In the genomic region with DNA sequence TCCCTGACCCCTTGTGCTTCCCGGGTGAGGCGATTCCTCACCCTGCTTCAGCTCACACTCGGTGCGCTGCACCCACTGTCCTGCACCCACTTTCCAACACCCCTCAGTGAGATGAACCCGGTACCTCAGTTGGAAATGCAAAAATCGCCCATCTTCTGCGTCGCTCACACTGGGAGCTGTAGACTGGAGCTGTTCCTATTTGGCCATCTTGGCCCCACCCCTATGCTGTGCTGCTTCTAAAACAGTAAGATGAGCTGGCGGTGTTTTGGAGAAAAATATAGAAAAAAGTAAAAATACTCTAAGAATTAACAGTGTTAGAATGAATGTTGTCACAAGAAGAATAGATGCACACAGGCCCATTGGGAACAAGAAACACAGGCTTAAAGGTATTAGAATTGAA, we compare ENCODE assay signal across 33 cellular contexts.
"Had no signal": no experiment of that assay in that cellular context is flagged by ENCODE, and none has a peak within 500 bp of the region (broad histone marks: within the 10 kb centered on the region; RNA-seq: fewer than 3 reads in every experiment).

No MANE protein-coding gene starts in this region.

- H3K9me3 ChIP-seq: breast epithelium had no signal

- H3K27me3 ChIP-seq: breast epithelium, cardiac muscle cell, dorsolateral prefrontal cortex had no signal

- H3K4me3 ChIP-seq: breast epithelium, cardiac muscle cell, coronary artery, dorsolateral prefrontal cortex had no signal

- H3K27ac Mint-ChIP-seq: activated B cell treated with CpG ODN at 0.5 μM for 24 hours; activated CD4-positive, alpha-beta memory T cell treated with anti-CD3 and anti-CD28 coated beads for 36 hours; activated CD4-positive, alpha-beta T cell treated with anti-CD3 and anti-CD28 coated beads for 36 hours; activated CD4-positive, alpha-beta T cell treated with anti-CD3 and anti-CD28 coated beads, Interleukin-2, amount 10 ng/mL, durations not matched to agents 24 days and 14 days; activated CD8-positive, alpha-beta memory T cell treated with anti-CD3 and anti-CD28 coated beads, Interleukin-2, amount 10 ng/mL, durations not matched to agents 7 days and 5 days; activated CD8-positive, alpha-beta T cell treated with anti-CD3 and anti-CD28 coated beads, Interleukin-2, amount 10 ng/mL, durations not matched to agents 7 days and 5 days; activated naive CD8-positive, alpha-beta T cell; activated T-cell treated with anti-CD3 and anti-CD28 coated beads, Interleukin-2, amount 50 U/mL, for 24 hours; activated T-cell treated with anti-CD3 and anti-CD28 coated beads, Interleukin-2, amount 50 U/mL, for 72 hours; brain; dendritic cell treated with granulocyte-macrophage colony-stimulating factor and Interleukin-4, amounts not matched to agents 40 ng/mL and 50 ng/mL, for 4 days; endodermal cell; T-helper 17 cell; T-helper 2 cell treated with Interferon-gamma antibody and Interleukin-4, amounts not matched to agents 5 μg/mL and 100 μg/mL, for 36 hours had no signal

- H3K4me3 Mint-ChIP-seq: activated B cell treated with CpG ODN at 0.5 μM for 24 hours; activated CD4-positive, alpha-beta memory T cell treated with anti-CD3 and anti-CD28 coated beads for 36 hours; activated CD4-positive, alpha-beta T cell treated with anti-CD3 and anti-CD28 coated beads for 36 hours; activated CD4-positive, alpha-beta T cell treated with anti-CD3 and anti-CD28 coated beads, Interleukin-2, amount 10 ng/mL, durations not matched to agents 24 days and 14 days; activated CD8-positive, alpha-beta memory T cell treated with anti-CD3 and anti-CD28 coated beads, Interleukin-2, amount 10 ng/mL, durations not matched to agents 7 days and 5 days; activated CD8-positive, alpha-beta T cell treated with anti-CD3 and anti-CD28 coated beads, Interleukin-2, amount 10 ng/mL, durations not matched to agents 7 days and 5 days; activated naive CD8-positive, alpha-beta T cell; activated T-cell treated with anti-CD3 and anti-CD28 coated beads, Interleukin-2, amount 50 U/mL, for 24 hours; activated T-cell treated with anti-CD3 and anti-CD28 coated beads, Interleukin-2, amount 50 U/mL, for 72 hours; brain; dendritic cell treated with granulocyte-macrophage colony-stimulating factor and Interleukin-4, amounts not matched to agents 40 ng/mL and 50 ng/mL, for 4 days; endodermal cell; T-helper 17 cell; T-helper 2 cell treated with Interferon-gamma antibody and Interleukin-4, amounts not matched to agents 5 μg/mL and 100 μg/mL, for 36 hours had no signal

- H3K4me1 Mint-ChIP-seq: activated B cell treated with CpG ODN at 0.5 μM for 24 hours; activated CD4-positive, alpha-beta T cell treated with anti-CD3 and anti-CD28 coated beads for 36 hours; activated CD4-positive, alpha-beta T cell treated with anti-CD3 and anti-CD28 coated beads, Interleukin-2, amount 10 ng/mL, durations not matched to agents 24 days and 14 days; activated CD8-positive, alpha-beta memory T cell treated with anti-CD3 and anti-CD28 coated beads, Interleukin-2, amount 10 ng/mL, durations not matched to agents 7 days and 5 days; brain; endodermal cell; T-helper 17 cell had no signal

- H3K4me1 ChIP-seq: breast epithelium had no signal

- ATAC-seq: activated CD4-positive, alpha-beta T cell treated with anti-CD3 and anti-CD28 coated beads for 36 hours; activated CD4-positive, CD25-positive, alpha-beta regulatory T cell treated with anti-CD3 and anti-CD28 coated beads, Interleukin-2, amount 50 U/mL, for 24 hours; activated CD8-positive, alpha-beta memory T cell treated with anti-CD3 and anti-CD28 coated beads, Interleukin-2, amount 10 ng/mL, durations not matched to agents 7 days and 5 days; activated CD8-positive, alpha-beta T cell treated with anti-CD3 and anti-CD28 coated beads, Interleukin-2, amount 10 ng/mL, durations not matched to agents 7 days and 5 days; activated T-cell treated with anti-CD3 and anti-CD28 coated beads, Interleukin-2, amount 50 U/mL, for 72 hours; esophagus mucosa; T-helper 17 cell had no signal

- H3K27ac ChIP-seq: breast epithelium, cardiac muscle cell, coronary artery, dorsolateral prefrontal cortex, WERI-Rb-1 had no signal

- H3K27me3 Mint-ChIP-seq: activated CD4-positive, alpha-beta T cell treated with anti-CD3 and anti-CD28 coated beads, Interleukin-2, amount 10 ng/mL, durations not matched to agents 24 days and 14 days; brain; dendritic cell treated with granulocyte-macrophage colony-stimulating factor and Interleukin-4, amounts not matched to agents 40 ng/mL and 50 ng/mL, for 4 days had no signal

- H3K36me3 Mint-ChIP-seq: activated CD4-positive, alpha-beta memory T cell treated with anti-CD3 and anti-CD28 coated beads for 36 hours; activated CD8-positive, alpha-beta memory T cell treated with anti-CD3 and anti-CD28 coated beads, Interleukin-2, amount 10 ng/mL, durations not matched to agents 7 days and 5 days; activated naive CD8-positive, alpha-beta T cell; brain had no signal

- DNase-seq: activated B cell treated with CpG ODN at 0.5 μM for 24 hours; activated CD4-positive, alpha-beta memory T cell treated with anti-CD3 and anti-CD28 coated beads for 36 hours; activated CD4-positive, alpha-beta T cell treated with anti-CD3 and anti-CD28 coated beads for 36 hours; activated CD4-positive, alpha-beta T cell treated with anti-CD3 and anti-CD28 coated beads, Interleukin-2, amount 10 ng/mL, durations not matched to agents 24 days and 14 days; activated CD8-positive, alpha-beta memory T cell treated with anti-CD3 and anti-CD28 coated beads, Interleukin-2, amount 10 ng/mL, durations not matched to agents 7 days and 5 days; activated CD8-positive, alpha-beta memory T cell treated with anti-CD3 and anti-CD28 coated beads, Interleukin-2, amount 50 U/mL, for 4 hours; activated CD8-positive, alpha-beta T cell treated with anti-CD3 and anti-CD28 coated beads, Interleukin-2, amount 10 ng/mL, durations not matched to agents 7 days and 5 days; activated effector memory CD4-positive, alpha-beta T cell treated with Interleukin-2 at 50 U/mL for 16 hours; activated gamma-delta T cell treated with Interleukin-2 at 50 U/mL for 16 hours; activated naive CD4-positive, alpha-beta T cell treated with anti-CD3 and anti-CD28 coated beads, Interleukin-2, amount 50 U/mL, for 16 hours; activated naive CD4-positive, alpha-beta T cell treated with Interleukin-2 at 50 U/mL for 16 hours; activated T-cell treated with anti-CD3 and anti-CD28 coated beads, Interleukin-2, amount 50 U/mL, for 24 hours; activated T-cell treated with anti-CD3 and anti-CD28 coated beads, Interleukin-2, amount 50 U/mL, for 72 hours; amniotic stem cell; aorta; central memory CD4-positive, alpha-beta T cell; cerebellar nuclear complex; dorsolateral prefrontal cortex; effector memory CD4-positive, alpha-beta T cell; endodermal cell; hippocampal formation; T-helper 17 cell; T1000; WERI-Rb-1 had no signal

- H3K9me3 Mint-ChIP-seq: activated B cell treated with CpG ODN at 0.5 μM for 24 hours; activated CD4-positive, alpha-beta memory T cell treated with anti-CD3 and anti-CD28 coated beads for 36 hours; activated CD4-positive, alpha-beta T cell treated with anti-CD3 and anti-CD28 coated beads, Interleukin-2, amount 10 ng/mL, durations not matched to agents 24 days and 14 days; activated T-cell treated with anti-CD3 and anti-CD28 coated beads, Interleukin-2, amount 50 U/mL, for 24 hours; T-helper 2 cell treated with Interferon-gamma antibody and Interleukin-4, amounts not matched to agents 5 μg/mL and 100 μg/mL, for 36 hours had no signal

- H3K36me3 ChIP-seq: breast epithelium, cardiac muscle cell, WERI-Rb-1 had no signal
